In the genomic region with DNA sequence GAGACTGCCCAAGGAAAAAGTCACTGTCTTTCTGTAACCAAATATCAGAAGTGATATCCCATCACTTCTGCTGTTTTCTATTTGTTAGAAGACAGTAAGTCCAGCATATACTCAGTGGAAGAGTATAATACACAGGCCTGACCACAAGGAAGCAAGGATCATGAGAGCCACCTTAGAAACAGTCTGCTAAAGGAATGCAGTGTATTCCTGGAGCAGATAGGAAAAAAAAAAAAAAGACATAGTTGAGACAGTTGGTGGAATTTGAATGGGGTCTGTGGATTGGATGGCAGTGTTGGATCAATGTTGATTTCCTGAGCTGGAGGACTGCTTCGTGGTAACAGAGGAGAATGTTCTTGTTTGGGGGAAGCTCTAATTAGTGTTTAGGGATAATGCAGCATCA, we compare ENCODE assay signal across 16 cellular contexts. TPM values are rescaled to one million over a fixed set of nuclear protein-coding genes. Genes with fewer than 3 reads are reported as not detected.
DNase-seq lines count a peak whose midpoint lies in the region; ATAC-seq and TF ChIP-seq lines count a peak whose summit lies in the region.
"Had no signal": no experiment of that assay in that cellular context is flagged by ENCODE, and none has a peak within 500 bp of the region (broad histone marks: within the 10 kb centered on the region; RNA-seq: fewer than 3 reads in every experiment).

No MANE protein-coding gene starts in this region.

- H3K27ac ChIP-seq in SK-N-SH (ENCODE audit: low read depth in 2 of 2, low read length in 1 of 2): no peak overlapping the region
- no peak overlapping the region for H3K27ac ChIP-seq in mesenchymal stem cell (ENCODE audit: low read length, poor library complexity, severe bottlenecking)
- H3K27ac ChIP-seq: 22Rv1; BLaER1 treated with 17β-estradiol and CSF1 and Interleukin-3, amounts not matched to agents 10 nM and 100 nM; RWPE1 had no signal

- H2AFZ ChIP-seq in SK-N-SH (ENCODE audit: low read depth) (no peak overlapping the region), mesenchymal stem cell (ENCODE audit: low read depth, low read length) (no peak overlapping the region)

- H4K20me1 ChIP-seq in SK-N-SH (ENCODE audit: insufficient read depth): no peaks in the 10 kb centered on the region
- H4K20me1 ChIP-seq: BLaER1 treated with 17β-estradiol and CSF1 and Interleukin-3, amounts not matched to agents 10 nM and 100 nM had no signal

- DNase-seq in SK-N-SH (no peak), astrocyte of the spinal cord (ENCODE audit: low read depth, low spot score) (peak; percentile 14), mesenchymal stem cell (peak; percentile 6), AG20443 (ENCODE audit: low spot score) (no peak), NCI-H1048 (lab: John Stamatoyannopoulos, UW) (no peak)
- DNase-seq in stimulated activated CD4-positive, alpha-beta T cell treated with anti-CD3 and anti-CD28 coated beads, Interleukin-2, amount 100 ng/mL, for 24 hours: no peak
- DNase-seq: H9, NCI-H1092, NCI-H2107, NCI-H345, NCI-H526 treated with DMSO at 0.1 percent for 48 hours had no signal

- H3K4me1 ChIP-seq in SK-N-SH (ENCODE audit: control insufficient read depth in 1 of 2, insufficient read depth in 2 of 2, low read depth in 1 of 2, low read length in 1 of 2): no peaks in the 10 kb centered on the region
- no peaks in the 10 kb centered on the region for H3K4me1 ChIP-seq in mesenchymal stem cell (ENCODE audit: control insufficient read depth, insufficient read depth, low read depth, low read length)
- H3K4me1 ChIP-seq: BLaER1 treated with 17β-estradiol and CSF1 and Interleukin-3, amounts not matched to agents 10 nM and 100 nM had no signal

- H3K9me2 ChIP-seq in SK-N-SH: no peaks in the 10 kb centered on the region

- H4K8ac ChIP-seq in mesenchymal stem cell (ENCODE audit: low read length): no peak overlapping the region

- no peaks in the 10 kb centered on the region for H3K36me3 ChIP-seq in SK-N-SH (replicated peaks in 1 of 2; ENCODE audit: control insufficient read depth in 1 of 2, insufficient read depth in 2 of 2, low read length in 1 of 2)
- no peaks in the 10 kb centered on the region for H3K36me3 ChIP-seq in mesenchymal stem cell (ENCODE audit: control insufficient read depth in 1 of 2, insufficient read depth in 2 of 2, low read depth in 1 of 2, low read length in 2 of 2)
- H3K36me3 ChIP-seq: BLaER1 treated with 17β-estradiol and CSF1 and Interleukin-3, amounts not matched to agents 10 nM and 100 nM had no signal

- H2AK5ac ChIP-seq in mesenchymal stem cell (ENCODE audit: low read length, severe bottlenecking): no peak overlapping the region

- no peak overlapping the region for H3K18ac ChIP-seq in mesenchymal stem cell (ENCODE audit: low read depth in 1 of 2, low read length in 2 of 2)

- no peak overlapping the region for H4K91ac ChIP-seq in mesenchymal stem cell (ENCODE audit: low read length)

- no peak overlapping the region for H2BK15ac ChIP-seq in mesenchymal stem cell (ENCODE audit: low read depth, poor library complexity, severe bottlenecking)

- no peak overlapping the region for H2BK120ac ChIP-seq in mesenchymal stem cell (ENCODE audit: low read depth, low read length)

- CTCF ChIA-PET in SK-N-SH (lab: Yijun Ruan, JAX): interaction anchor here (1.0 to 1.1 kb wide), 2 partner anchors 119 to 122 kb away, joined by 3 read pairs; no protein-coding TSS in a partner anchor

- H3K79me1 ChIP-seq in mesenchymal stem cell (replicated peaks; ENCODE audit: low read length, poor library complexity, severe bottlenecking): no peaks in the 10 kb centered on the region

- POLR2A ChIA-PET in SK-N-SH (lab: Yijun Ruan, JAX): no interaction called here

- TF ChIP-seq EP300 in SK-N-SH (IDR thresholded peaks at IDR 0.05; ENCODE audit: borderline replicate concordance in 1 of 2, low read depth in 1 of 2, low read length in 1 of 2): no peak

- H3K4me2 ChIP-seq in SK-N-SH (no peak overlapping the region), mesenchymal stem cell (ENCODE audit: low read length, poor library complexity, severe bottlenecking) (no peak overlapping the region)
- H3K4me2 ChIP-seq: BLaER1 treated with 17β-estradiol and CSF1 and Interleukin-3, amounts not matched to agents 10 nM and 100 nM had no signal

- H3K14ac ChIP-seq in mesenchymal stem cell (ENCODE audit: low read length in 2 of 2): no peak overlapping the region

- H2BK12ac ChIP-seq in mesenchymal stem cell (ENCODE audit: low read length in 2 of 2): no peak overlapping the region

- ATAC-seq in SK-N-SH treated with all-trans-retinoic acid at 6 μM for 48 hours (peak; percentile 40; the same call in 2 of the 3 replicates), HG03469 (IDR thresholded peaks at IDR 0.05; ENCODE audit: unreplicated experiment) (no peak)

- H3K4me3 ChIP-seq in SK-N-SH (ENCODE audit: low read depth in 2 of 2, low read length in 1 of 2) (no peak overlapping the region), astrocyte of the spinal cord (ENCODE audit: low read depth, low read length) (no peak overlapping the region), mesenchymal stem cell (ENCODE audit: insufficient read depth in 1 of 2, low read depth in 1 of 2, low read length in 2 of 2) (no peak overlapping the region)
- H3K4me3 ChIP-seq: BLaER1 treated with 17β-estradiol and CSF1 and Interleukin-3, amounts not matched to agents 10 nM and 100 nM had no signal

- H3K4ac ChIP-seq in mesenchymal stem cell (ENCODE audit: low read depth in 1 of 2, low read length in 2 of 2): no peak overlapping the region

- H2BK5ac ChIP-seq in mesenchymal stem cell (ENCODE audit: low read depth, low read length, poor library complexity, severe bottlenecking): no peak overlapping the region

- TF ChIP-seq CTCF in SK-N-SH (IDR thresholded peaks at IDR 0.05): no peak
- no peak for TF ChIP-seq CTCF in astrocyte of the spinal cord (IDR thresholded peaks at IDR 0.05; ENCODE audit: low read depth, low read length)

- peaks cover 3% of the 10 kb centered on the region for H3F3A ChIP-seq in SK-N-SH (replicated peaks; ENCODE audit: insufficient read depth)

- H3K23ac ChIP-seq in mesenchymal stem cell (ENCODE audit: low read length in 2 of 2): no peak overlapping the region

- H3K79me2 ChIP-seq in SK-N-SH (ENCODE audit: insufficient read depth): no peaks in the 10 kb centered on the region

- H3K27me3 ChIP-seq in SK-N-SH (ENCODE audit: insufficient read depth) (no peaks in the 10 kb centered on the region), mesenchymal stem cell (ENCODE audit: control insufficient read depth in 1 of 2, insufficient read depth in 1 of 2, low read length in 2 of 2) (peaks cover 0 to under 1% of the 10 kb centered on the region in 2 experiments)
- H3K27me3 ChIP-seq: BLaER1 treated with 17β-estradiol and CSF1 and Interleukin-3, amounts not matched to agents 10 nM and 100 nM had no signal

- TF ChIP-seq RAD21 in SK-N-SH (IDR thresholded peaks at IDR 0.05; ENCODE audit: low read length): no peak

- 7% methylated on average over 1 of the region's 1 CpG for WGBS in SK-N-SH (ENCODE audit: low lambda C conversion rate)
- 33% methylated on average over 1 of the region's 1 CpG for WGBS in mesenchymal stem cell

- in situ Hi-C loops in astrocyte of the spinal cord (cut with HindIII; ENCODE audit: low sequenced_read_pairs): no loop called here

- H3K9ac ChIP-seq in SK-N-SH (no peak overlapping the region), mesenchymal stem cell (ENCODE audit: low read length) (no peak overlapping the region)
- H3K9ac ChIP-seq: BLaER1 treated with 17β-estradiol and CSF1 and Interleukin-3, amounts not matched to agents 10 nM and 100 nM had no signal

- no peaks in the 10 kb centered on the region for H3K9me3 ChIP-seq in SK-N-SH
- no peaks in the 10 kb centered on the region for H3K9me3 ChIP-seq in mesenchymal stem cell (ENCODE audit: control insufficient read depth, low read length)
- H3K9me3 ChIP-seq: BLaER1 treated with 17β-estradiol and CSF1 and Interleukin-3, amounts not matched to agents 10 nM and 100 nM had no signal

TF ChIP-seq in SK-N-SH treated with all-trans-retinoic acid at 6 μM for 48 hours, 23 proteins besides CTCF, POLR2A, EP300 and RAD21 (continues in another document):
- no peak for TF ChIP-seq OSR1 (CRISPR knock-in tag; IDR thresholded peaks at IDR 0.05)
- TF ChIP-seq SNAI2 (CRISPR knock-in tag; IDR thresholded peaks at IDR 0.05): no peak
- TF ChIP-seq TCF4 (CRISPR knock-in tag; IDR thresholded peaks at IDR 0.05; ENCODE audit: borderline replicate concordance): no peak
- TF ChIP-seq GLIS3 (CRISPR knock-in tag; IDR thresholded peaks at IDR 0.05): no peak
- no peak for TF ChIP-seq CSDC2 (CRISPR knock-in tag; IDR thresholded peaks at IDR 0.05)
- TF ChIP-seq BACH2 (CRISPR knock-in tag; IDR thresholded peaks at IDR 0.05; ENCODE audit: borderline replicate concordance): no peak

TF ChIP-seq in SK-N-SH, 30 proteins besides CTCF, POLR2A, EP300 and RAD21 (continues in another document):
- TF ChIP-seq MEF2A (IDR thresholded peaks at IDR 0.05; ENCODE audit: borderline replicate concordance, low read depth) (no peak), RCOR1 (IDR thresholded peaks at IDR 0.05; ENCODE audit: low read length) (no peak), FOSL2 (IDR thresholded peaks at IDR 0.05; ENCODE audit: borderline replicate concordance, low read depth) (no peak), MXI1 (IDR thresholded peaks at IDR 0.05; ENCODE audit: low read depth, low read length) (no peak), YY1 (IDR thresholded peaks at IDR 0.05; ENCODE audit: low read depth) (no peak), GABPA (IDR thresholded peaks at IDR 0.05; ENCODE audit: low read depth) (no peak), EZH2phosphoT487 (IDR thresholded peaks at IDR 0.05; ENCODE audit: borderline replicate concordance, low read depth) (no peak)
- TF ChIP-seq, protein P1, sequence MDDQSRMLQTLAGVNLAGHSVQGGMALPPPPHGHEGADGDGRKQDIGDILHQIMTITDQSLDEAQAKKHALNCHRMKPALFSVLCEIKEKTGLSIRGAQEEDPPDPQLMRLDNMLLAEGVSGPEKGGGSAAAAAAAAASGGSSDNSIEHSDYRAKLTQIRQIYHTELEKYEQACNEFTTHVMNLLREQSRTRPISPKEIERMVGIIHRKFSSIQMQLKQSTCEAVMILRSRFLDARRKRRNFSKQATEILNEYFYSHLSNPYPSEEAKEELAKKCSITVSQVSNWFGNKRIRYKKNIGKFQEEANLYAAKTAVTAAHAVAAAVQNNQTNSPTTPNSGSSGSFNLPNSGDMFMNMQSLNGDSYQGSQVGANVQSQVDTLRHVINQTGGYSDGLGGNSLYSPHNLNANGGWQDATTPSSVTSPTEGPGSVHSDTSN (IDR thresholded peaks at IDR 0.05): no peak

RNA-seq across cellular contexts. Expression of a gene that starts 26.5 kb away (rescaled TPM):
- 13.7 and 21.2 TPM in 2 replicates for polyA plus RNA-seq in SK-N-SH (2012; rRNA removed)
- 8.1 and 10.1 TPM in 2 replicates for polyA plus RNA-seq in SK-N-SH (2012; cell fraction: cytosol; rRNA removed)
- polyA plus RNA-seq in SK-N-SH (2012; cell fraction: nucleus; rRNA removed): 56.2 and 64.5 TPM in 2 replicates
- 9.6 TPM for polyA plus RNA-seq in mesenchymal stem cell (2013, experiment 1 of 2)
- polyA plus RNA-seq in mesenchymal stem cell (2013, experiment 2 of 2): 9.5 TPM

RNA-seq across cellular contexts. Expression of a gene that starts 32.1 kb away (rescaled TPM):
- 0.97 and 1.2 TPM in 2 replicates for polyA plus RNA-seq in SK-N-SH (2012; rRNA removed)
- polyA plus RNA-seq in SK-N-SH (2012; cell fraction: cytosol; rRNA removed): 0.77 and 1.3 TPM in 2 replicates
- 0.40 and 1.2 TPM in 2 replicates for polyA plus RNA-seq in SK-N-SH (2012; cell fraction: nucleus; rRNA removed)
- polyA plus RNA-seq in mesenchymal stem cell (2013, experiment 1 of 2): 2.4 TPM
- 2.3 TPM for polyA plus RNA-seq in mesenchymal stem cell (2013, experiment 2 of 2)

Comparison
In these comparisons a context has a peak if more than half of its experiments do, and no peak if none do; other contexts are left out.
1. DNase-seq: peak in astrocyte of the spinal cord (single experiment) and mesenchymal stem cell (single experiment); none in SK-N-SH (single experiment), AG20443 (single experiment), stimulated activated CD4-positive, alpha-beta T cell treated with anti-CD3 and anti-CD28 coated beads, Interleukin-2, amount 100 ng/mL, for 24 hours (0 of 2) and NCI-H1048 (single experiment).